Comparison of ENCODE assay signal across 34 cellular contexts in genomic region chr3:36063992-36064391, GRCh38.
"Had no signal": no experiment of that assay in that cellular context is flagged by ENCODE, and none has a peak within 500 bp of the region (broad histone marks: within the 10 kb centered on the region; RNA-seq: fewer than 3 reads in every experiment).

No MANE protein-coding gene starts in this region.

- H3K36me3 ChIP-seq: MG63, SJSA1 had no signal

- H3K27me3 ChIP-seq: MG63, SJSA1 had no signal

- H3K4me3 Mint-ChIP-seq: activated B cell treated with CpG ODN at 0.5 μM for 24 hours; activated CD4-positive, alpha-beta memory T cell treated with anti-CD3 and anti-CD28 coated beads, Interleukin-2, amount 10 ng/mL, durations not matched to agents 7 days and 5 days; activated CD8-positive, alpha-beta memory T cell treated with anti-CD3 and anti-CD28 coated beads, Interleukin-2, amount 10 ng/mL, durations not matched to agents 7 days and 5 days; activated naive CD4-positive, alpha-beta T cell treated with anti-CD3 and anti-CD28 coated beads, Interleukin-2, amount 10 ng/mL, durations not matched to agents 7 days and 5 days; activated naive CD8-positive, alpha-beta T cell; brain had no signal

- DNase-seq: activated B cell treated with CpG ODN at 0.5 μM for 24 hours; activated CD4-positive, alpha-beta memory T cell treated with anti-CD3 and anti-CD28 coated beads, Interleukin-2, amount 10 ng/mL, durations not matched to agents 7 days and 5 days; activated CD4-positive, alpha-beta T cell treated with anti-CD3 and anti-CD28 coated beads for 4 hours; activated CD4-positive, CD25-positive, alpha-beta regulatory T cell treated with anti-CD3 and anti-CD28 coated beads, Interleukin-2, amount 50 U/mL, for 72 hours; activated CD8-positive, alpha-beta memory T cell treated with anti-CD3 and anti-CD28 coated beads for 24 hours; activated CD8-positive, alpha-beta memory T cell treated with anti-CD3 and anti-CD28 coated beads, Interleukin-2, amount 10 ng/mL, durations not matched to agents 7 days and 5 days; activated CD8-positive, alpha-beta memory T cell treated with anti-CD3 and anti-CD28 coated beads, Interleukin-2, amount 50 U/mL, for 48 hours; activated effector memory CD4-positive, alpha-beta T cell treated with Interleukin-2 at 50 U/mL for 16 hours; activated naive CD4-positive, alpha-beta T cell treated with anti-CD3 and anti-CD28 coated beads, Interleukin-2, amount 10 ng/mL, durations not matched to agents 7 days and 5 days; activated T-cell treated with anti-CD3 and anti-CD28 coated beads, Interleukin-2, amount 50 U/mL, for 48 hours; amygdala; caudate nucleus; cerebellar nuclear complex; MG63; NCI-H1092; NCI-H1436 treated with DMSO at 0.1 percent for 48 hours; NCI-H1694 treated with DMSO at 0.1 percent for 48 hours; NCI-H2029; NCI-H2171; NCI-H510A; NCI-H526; NCI-H748 treated with DMSO at 0.1 percent for 48 hours; NK-92 treated with Interleukin-12 subunit alpha and Interleukin-12 subunit beta, amount 100 ng/mL, for 24 hours; RPMI8226; SHP77 treated with DMSO at 0.1 percent for 48 hours; SW 1271; T-helper 1 cell; T-helper 2 cell; T-helper 9 cell had no signal

- H3K4me1 Mint-ChIP-seq: activated B cell treated with CpG ODN at 0.5 μM for 24 hours; activated CD4-positive, alpha-beta memory T cell treated with anti-CD3 and anti-CD28 coated beads, Interleukin-2, amount 10 ng/mL, durations not matched to agents 7 days and 5 days; activated CD8-positive, alpha-beta memory T cell treated with anti-CD3 and anti-CD28 coated beads, Interleukin-2, amount 10 ng/mL, durations not matched to agents 7 days and 5 days; activated naive CD4-positive, alpha-beta T cell treated with anti-CD3 and anti-CD28 coated beads, Interleukin-2, amount 10 ng/mL, durations not matched to agents 7 days and 5 days; brain had no signal

- H3K4me1 ChIP-seq: SJSA1 had no signal

- H3K9me3 ChIP-seq: MG63, SJSA1 had no signal

- FAIRE-seq: bronchial epithelial cell had no signal

- H3K27me3 Mint-ChIP-seq: activated B cell treated with CpG ODN at 0.5 μM for 24 hours; activated CD4-positive, alpha-beta memory T cell treated with anti-CD3 and anti-CD28 coated beads, Interleukin-2, amount 10 ng/mL, durations not matched to agents 7 days and 5 days; activated CD8-positive, alpha-beta memory T cell treated with anti-CD3 and anti-CD28 coated beads, Interleukin-2, amount 10 ng/mL, durations not matched to agents 7 days and 5 days; activated naive CD4-positive, alpha-beta T cell treated with anti-CD3 and anti-CD28 coated beads, Interleukin-2, amount 10 ng/mL, durations not matched to agents 7 days and 5 days; activated naive CD8-positive, alpha-beta T cell had no signal

- H3K27ac Mint-ChIP-seq: activated B cell treated with CpG ODN at 0.5 μM for 24 hours; activated CD4-positive, alpha-beta memory T cell treated with anti-CD3 and anti-CD28 coated beads, Interleukin-2, amount 10 ng/mL, durations not matched to agents 7 days and 5 days; activated CD8-positive, alpha-beta memory T cell treated with anti-CD3 and anti-CD28 coated beads, Interleukin-2, amount 10 ng/mL, durations not matched to agents 7 days and 5 days; activated naive CD4-positive, alpha-beta T cell treated with anti-CD3 and anti-CD28 coated beads, Interleukin-2, amount 10 ng/mL, durations not matched to agents 7 days and 5 days; activated naive CD8-positive, alpha-beta T cell; brain had no signal

- H3K27ac ChIP-seq: SJSA1, VCaP had no signal

- H3K36me3 Mint-ChIP-seq: activated CD8-positive, alpha-beta memory T cell treated with anti-CD3 and anti-CD28 coated beads, Interleukin-2, amount 10 ng/mL, durations not matched to agents 7 days and 5 days; activated naive CD4-positive, alpha-beta T cell treated with anti-CD3 and anti-CD28 coated beads, Interleukin-2, amount 10 ng/mL, durations not matched to agents 7 days and 5 days; activated naive CD8-positive, alpha-beta T cell; brain had no signal

- H3K4me3 ChIP-seq: MG63, SJSA1 had no signal

- ATAC-seq: activated CD8-positive, alpha-beta memory T cell treated with anti-CD3 and anti-CD28 coated beads, Interleukin-2, amount 10 ng/mL, durations not matched to agents 7 days and 5 days had no signal

- H3K9me3 Mint-ChIP-seq: activated B cell treated with CpG ODN at 0.5 μM for 24 hours; activated CD4-positive, alpha-beta memory T cell treated with anti-CD3 and anti-CD28 coated beads, Interleukin-2, amount 10 ng/mL, durations not matched to agents 7 days and 5 days; activated naive CD4-positive, alpha-beta T cell treated with anti-CD3 and anti-CD28 coated beads, Interleukin-2, amount 10 ng/mL, durations not matched to agents 7 days and 5 days; brain had no signal
